ENCODE assay signal across 8 cellular contexts in genomic region chr5:50462579-50462978, GRCh38. TPM values are rescaled to one million over a fixed set of nuclear protein-coding genes. Genes with fewer than 3 reads are reported as not detected.
DNase-seq lines count a peak whose midpoint lies in the region; ATAC-seq and TF ChIP-seq lines count a peak whose summit lies in the region.
"Not testable (repeated sequence)": the region's sequence is repeated elsewhere in the genome, so short reads cannot be mapped to it uniquely, and the experiment has no call there.
"Had no signal": no experiment of that assay in that cellular context is flagged by ENCODE, and none has a peak within 500 bp of the region (broad histone marks: within the 10 kb centered on the region; RNA-seq: fewer than 3 reads in every experiment).

No MANE protein-coding gene starts in this region.

- TF ChIP-seq CTCF in VCaP (conservative IDR thresholded peaks at IDR 0.05); left lung (IDR thresholded peaks at IDR 0.05); parathyroid adenoma (IDR thresholded peaks at IDR 0.05): not testable (repeated sequence)

- H3K9ac ChIP-seq in parathyroid adenoma: not testable (repeated sequence)

- H3K4me3 ChIP-seq in left lung; parathyroid adenoma (ENCODE audit: low read depth, low read length): not testable (repeated sequence)

- not testable (repeated sequence) for H3K9me3 ChIP-seq in left lung; parathyroid adenoma (ENCODE audit: control insufficient read depth, low read length)

- not testable (repeated sequence) for H3K27me3 ChIP-seq in left lung; parathyroid adenoma (ENCODE audit: control insufficient read depth, insufficient read depth, low read length)

- not testable (repeated sequence) for H3K4me1 ChIP-seq in left lung, parathyroid adenoma

- intact Hi-C loops in Right ventricle myocardium superior (cut with DNase I); left lung (cut with DNase I): not testable (repeated sequence)

- ATAC-seq in Right ventricle myocardium superior (ENCODE audit: poor library complexity) (peak; percentile 80), left lung (peak; percentile 95)

- H3K36me3 ChIP-seq in left lung; parathyroid adenoma (ENCODE audit: control insufficient read depth, insufficient read depth, low read length): not testable (repeated sequence)

- not testable (repeated sequence) for H3K79me2 ChIP-seq in parathyroid adenoma

- H3K4me2 ChIP-seq in parathyroid adenoma (ENCODE audit: low read length): not testable (repeated sequence)

- DNase-seq in EL (peak; percentile 2), NCI-H345 (lab: John Stamatoyannopoulos, UW) (peak; percentile 20)
- not testable (repeated sequence) for DNase-seq in Right ventricle myocardium superior, left lung

- peak overlapping the region; percentile 26; the same call in 1 of the 2 replicates for H3K27ac ChIP-seq in VCaP
- not testable (repeated sequence) for H3K27ac ChIP-seq in left lung, parathyroid adenoma

- peak overlapping the region; percentile 34 for H2AFZ ChIP-seq in parathyroid adenoma

RNA-seq across cellular contexts. Expression of gene EMB, which starts 21.5 kb away (rescaled TPM):
- total RNA-seq in Right ventricle myocardium superior (15.9 TPM), left lung (10 to 100 TPM; 45.8 to 46.9 TPM)
- total RNA-seq: H4, HFFc6 had no signal
